In the genomic region with DNA sequence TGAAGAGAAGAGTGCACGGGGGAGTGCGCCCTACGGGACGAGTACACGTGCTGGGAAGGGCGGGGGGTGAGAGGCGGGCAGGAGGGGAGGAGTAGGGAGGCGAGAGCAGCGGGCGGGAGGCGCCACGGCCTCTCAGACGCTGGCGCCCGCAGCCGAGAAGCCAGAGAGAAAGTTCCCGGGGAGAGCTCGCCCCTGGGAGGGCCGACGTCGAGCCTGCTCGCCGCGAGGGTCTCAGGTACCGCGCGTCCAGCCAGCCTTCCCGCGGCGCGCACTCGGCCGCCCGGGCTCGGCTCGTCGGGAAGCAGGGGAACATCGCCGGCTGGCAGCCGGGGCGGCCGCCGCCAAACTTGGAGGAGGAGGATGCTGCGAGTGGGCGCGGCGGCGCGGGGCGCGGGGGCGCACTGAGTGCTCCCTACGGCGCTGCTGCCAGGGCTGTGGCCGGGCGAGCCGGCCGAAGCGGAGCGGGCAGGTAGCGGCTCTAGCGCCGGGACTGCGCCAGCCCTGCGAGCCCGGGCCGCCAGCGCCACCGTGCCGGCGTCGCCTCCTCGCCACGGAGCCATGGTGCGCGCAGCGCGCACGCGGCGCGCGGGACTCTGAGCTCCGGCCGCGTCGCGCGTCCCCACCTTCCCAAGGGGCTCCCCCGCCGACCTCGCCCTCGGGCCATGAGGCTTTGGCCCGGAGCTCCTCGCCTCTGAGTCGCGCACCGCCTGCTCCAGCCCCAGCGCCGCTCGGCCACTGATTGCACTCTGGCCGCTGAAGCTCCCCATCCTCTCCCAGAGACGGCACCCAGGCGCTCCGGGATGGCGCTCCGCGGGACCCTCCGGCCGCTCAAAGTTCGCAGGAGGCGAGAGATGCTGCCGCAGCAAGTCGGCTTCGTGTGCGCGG, we compare ENCODE assay signal across 9 cellular contexts. TPM values are rescaled to one million over a fixed set of nuclear protein-coding genes. Genes with fewer than 3 reads are reported as not detected.
A peak's percentile ranks its signal among the peaks of the same experiment; 100 is the strongest.
DNase-seq lines count a peak whose midpoint lies in the region; ATAC-seq and TF ChIP-seq lines count a peak whose summit lies in the region.
"Had no signal": no experiment of that assay in that cellular context is flagged by ENCODE, and none has a peak within 500 bp of the region (broad histone marks: within the 10 kb centered on the region; RNA-seq: fewer than 3 reads in every experiment).

A gene with protein sequence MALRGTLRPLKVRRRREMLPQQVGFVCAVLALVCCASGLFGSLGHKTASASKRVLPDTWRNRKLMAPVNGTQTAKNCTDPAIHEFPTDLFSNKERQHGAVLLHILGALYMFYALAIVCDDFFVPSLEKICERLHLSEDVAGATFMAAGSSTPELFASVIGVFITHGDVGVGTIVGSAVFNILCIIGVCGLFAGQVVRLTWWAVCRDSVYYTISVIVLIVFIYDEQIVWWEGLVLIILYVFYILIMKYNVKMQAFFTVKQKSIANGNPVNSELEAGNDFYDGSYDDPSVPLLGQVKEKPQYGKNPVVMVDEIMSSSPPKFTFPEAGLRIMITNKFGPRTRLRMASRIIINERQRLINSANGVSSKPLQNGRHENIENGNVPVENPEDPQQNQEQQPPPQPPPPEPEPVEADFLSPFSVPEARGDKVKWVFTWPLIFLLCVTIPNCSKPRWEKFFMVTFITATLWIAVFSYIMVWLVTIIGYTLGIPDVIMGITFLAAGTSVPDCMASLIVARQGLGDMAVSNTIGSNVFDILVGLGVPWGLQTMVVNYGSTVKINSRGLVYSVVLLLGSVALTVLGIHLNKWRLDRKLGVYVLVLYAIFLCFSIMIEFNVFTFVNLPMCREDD (plus strand): TSS at position 135 of the 885 bp plus-strand sequence. CDS start 666 bp downstream, at position 801.

- peaks cover 0 to 3% of the 10 kb centered on the region in 2 donors for H3K4me1 ChIP-seq in thyroid gland

- H3K27ac Mint-ChIP-seq in stimulated activated naive CD8-positive, alpha-beta T cell treated with anti-CD3 and anti-CD28 coated beads, Interleukin-15, Interleukin-2, amounts not matched to agents 100 ng/mL and 50 ng/mL, for 24 hours: no peak within 1 kb of the TSS

- peak; percentile 51 to 63 for ATAC-seq in activated T-cell treated with anti-CD3 and anti-CD28 coated beads, Interleukin-2, amount 50 U/mL, for 4 hours

- no peak within 1 kb of the TSS for H3K27ac ChIP-seq in thyroid gland

- no peak within 1 kb of the TSS for H3K4me3 ChIP-seq in thyroid gland (replicated peaks in 1 of 3)

- peak within 1 kb of the TSS; percentile 46 for H3K4me3 Mint-ChIP-seq in activated T-cell treated with anti-CD3 and anti-CD28 coated beads, Interleukin-2, amount 50 U/mL, for 4 hours
- peak within 1 kb of the TSS; percentile 57 for H3K4me3 Mint-ChIP-seq in stimulated activated naive CD8-positive, alpha-beta T cell treated with anti-CD3 and anti-CD28 coated beads, Interleukin-15, Interleukin-2, amounts not matched to agents 100 ng/mL and 50 ng/mL, for 24 hours

- peaks cover 72% of the 10 kb centered on the region for H3K27me3 Mint-ChIP-seq in activated T-cell treated with anti-CD3 and anti-CD28 coated beads, Interleukin-2, amount 50 U/mL, for 4 hours (ENCODE audit: low read depth)
- H3K27me3 Mint-ChIP-seq in stimulated activated naive CD8-positive, alpha-beta T cell treated with anti-CD3 and anti-CD28 coated beads, Interleukin-15, Interleukin-2, amounts not matched to agents 100 ng/mL and 50 ng/mL, for 24 hours: peaks cover 75% of the 10 kb centered on the region

- H3K27me3 ChIP-seq in thyroid gland: no peaks in the 10 kb centered on the region

- no peaks in the 10 kb centered on the region for H3K36me3 Mint-ChIP-seq in activated T-cell treated with anti-CD3 and anti-CD28 coated beads, Interleukin-2, amount 50 U/mL, for 4 hours (ENCODE audit: insufficient read depth)
- H3K36me3 Mint-ChIP-seq in stimulated activated naive CD8-positive, alpha-beta T cell treated with anti-CD3 and anti-CD28 coated beads, Interleukin-15, Interleukin-2, amounts not matched to agents 100 ng/mL and 50 ng/mL, for 24 hours (ENCODE audit: low read depth): no peaks in the 10 kb centered on the region

- H3K36me3 ChIP-seq in thyroid gland: no peaks in the 10 kb centered on the region

- WGBS in thyroid gland, 2 donors: 0 to 2% methylated on average over 28 to 42 of the region's 117 CpGs

- H3K9me3 ChIP-seq in thyroid gland: no peaks in the 10 kb centered on the region

- H3K4me1 Mint-ChIP-seq in activated T-cell treated with anti-CD3 and anti-CD28 coated beads, Interleukin-2, amount 50 U/mL, for 4 hours (ENCODE audit: low read depth): peaks cover 2% of the 10 kb centered on the region
- peaks cover 5% of the 10 kb centered on the region for H3K4me1 Mint-ChIP-seq in stimulated activated naive CD8-positive, alpha-beta T cell treated with anti-CD3 and anti-CD28 coated beads, Interleukin-15, Interleukin-2, amounts not matched to agents 100 ng/mL and 50 ng/mL, for 24 hours (ENCODE audit: low read depth)

- intact Hi-C loops in thyroid gland (cut with DNase I): no loop called here

- no peak for TF ChIP-seq CTCF in thyroid gland (IDR thresholded peaks at IDR 0.05)

- DNase-seq in DMS79 treated with DMSO at 0.1 percent for 48 hours (lab: John Stamatoyannopoulos, UW) (peak; percentile 33), DMS79 (lab: John Stamatoyannopoulos, UW) (no peak), iPS-NIHi11 (ENCODE audit: low spot score) (peak; percentile 74), thyroid gland (no peak), HK-2 (ENCODE audit: unreplicated experiment) (no peak)
- DNase-seq in activated T-cell treated with anti-CD3 and anti-CD28 coated beads, Interleukin-2, amount 50 U/mL, for 4 hours: no peak
- DNase-seq in stimulated activated naive CD4-positive, alpha-beta T cell (lab: John Stamatoyannopoulos, UW): no peak
- DNase-seq: NCI-H1092 treated with DMSO at 0.1 percent for 48 hours had no signal

- TF ChIP-seq POLR2A in thyroid gland (IDR thresholded peaks at IDR 0.05): no peak

- no peaks in the 10 kb centered on the region for H3K9me3 Mint-ChIP-seq in activated T-cell treated with anti-CD3 and anti-CD28 coated beads, Interleukin-2, amount 50 U/mL, for 4 hours
- peaks cover under 1% of the 10 kb centered on the region for H3K9me3 Mint-ChIP-seq in stimulated activated naive CD8-positive, alpha-beta T cell treated with anti-CD3 and anti-CD28 coated beads, Interleukin-15, Interleukin-2, amounts not matched to agents 100 ng/mL and 50 ng/mL, for 24 hours

RNA-seq across cellular contexts. Expression of the gene that starts here (rescaled TPM):
- under 1 TPM in 1 of 3 donors, not detected in 2; 0.03 TPM for total RNA-seq in activated T-cell treated with anti-CD3 and anti-CD28 coated beads, Interleukin-2, amount 50 U/mL, for 4 hours
- under 1 TPM; 0.05 to 0.46 (median 0.19) TPM for total RNA-seq in thyroid gland

Comparison
In these comparisons a context has a peak if more than half of its experiments do, and no peak if none do; other contexts are left out.
1. DNase-seq: peak in DMS79 treated with DMSO at 0.1 percent for 48 hours (single experiment) and iPS-NIHi11 (single experiment); none in DMS79 (single experiment), activated T-cell treated with anti-CD3 and anti-CD28 coated beads, Interleukin-2, amount 50 U/mL, for 4 hours (single experiment), thyroid gland (0 of 2), HK-2 (single experiment) and stimulated activated naive CD4-positive, alpha-beta T cell (0 of 6).
2. Peak in ATAC-seq in activated T-cell treated with anti-CD3 and anti-CD28 coated beads, Interleukin-2, amount 50 U/mL, for 4 hours; RNA of the gene not detected or under 1 TPM.